Comparison of ENCODE assay signal across 8 cellular contexts in genomic region chr15:79380755-79381499, GRCh38. TPM values are rescaled to one million over a fixed set of nuclear protein-coding genes. Genes with fewer than 3 reads are reported as not detected.
DNase-seq lines count a peak whose midpoint lies in the region; ATAC-seq, FAIRE-seq and TF ChIP-seq lines count a peak whose summit lies in the region.

No MANE protein-coding gene starts in this region.

- H3K4me3 ChIP-seq in WI38 (ENCODE audit: low read depth, low read length), result no peak overlapping the region
- no peak overlapping the region for H3K4me3 ChIP-seq in mammary epithelial cell (replicated peaks in 1 of 3; ENCODE audit: insufficient read depth in 1 of 3, low read depth in 2 of 3, low read length in 3 of 3)
- H3K4me3 ChIP-seq in kidney (ENCODE audit: low read length in 2 of 2), result no peak overlapping the region

- no peaks in the 10 kb centered on the region for H3K9me3 ChIP-seq in mammary epithelial cell (replicated peaks; ENCODE audit: insufficient read depth, low read length)
- H3K9me3 ChIP-seq in kidney (ENCODE audit: control insufficient read depth in 1 of 2, low read length in 2 of 2), result no peaks in the 10 kb centered on the region

- BruUV-seq in mammary epithelial cell (replicated peaks; lab: Mats Ljungman, UMichigan), result no TSS peak

- no peak overlapping the region for H3K27ac ChIP-seq in mammary epithelial cell (ENCODE audit: insufficient read depth, low read depth, low read length)
- no peak overlapping the region for H3K27ac ChIP-seq in kidney (ENCODE audit: low read depth in 2 of 2, low read length in 2 of 2)

- DNase-seq in G401 (ENCODE audit: low spot score) (peak; percentile 90), NCI-H2107 treated with DMSO at 0.1 percent for 48 hours (lab: John Stamatoyannopoulos, UW; ENCODE audit: unreplicated experiment) (peak; percentile 32), mammary epithelial cell (peak; percentile 42), kidney (peak; percentile 84)
- peak; percentile 65 for DNase-seq in stimulated activated CD4-positive, alpha-beta T cell treated with anti-CD3 and anti-CD28 coated beads, Interleukin-1b, Interleukin-23, amount 100 ng/mL, for 48 hours

- CTCF ChIA-PET in mammary epithelial cell (lab: Charles Lee; ENCODE audit: low non-redundant PET), result interaction anchor here (0.5 to 2.2 kb wide), 5 partner anchors 11 to 497 kb away, joined by 3 to 24 read pairs (median 6); no protein-coding TSS in a partner anchor

- dilution Hi-C loops in mammary epithelial cell (cut with HindIII; ENCODE audit: low sequenced_read_pairs), result loop anchor here (5.0 kb wide), 1 partner anchor 39 kb away; no protein-coding TSS in a partner anchor

- H3K79me2 ChIP-seq in mammary epithelial cell (ENCODE audit: insufficient read depth, low read length), result no peaks in the 10 kb centered on the region

- ATAC-seq in HG02623 (IDR thresholded peaks at IDR 0.05; ENCODE audit: unreplicated experiment) (peak; percentile 48), GM21515 (IDR thresholded peaks at IDR 0.05; ENCODE audit: unreplicated experiment) (no peak)

- no peaks in the 10 kb centered on the region for H3K27me3 ChIP-seq in mammary epithelial cell (ENCODE audit: insufficient read depth, low read length)

- no peak overlapping the region for H3K4me2 ChIP-seq in mammary epithelial cell (ENCODE audit: insufficient read depth, low read depth, low read length)

- no peak for FAIRE-seq in kidney (lab: Jason Lieb, UNC)

- intact Hi-C loops in mammary epithelial cell (cut with micrococcal nuclease), result loop anchor here (1.0 kb wide), 4 partner anchors 215 to 792 kb away; no protein-coding TSS in a partner anchor
- intact Hi-C loops in kidney (cut with DNase I), result no loop called here

- TF ChIP-seq CTCF in WI38 (IDR thresholded peaks at IDR 0.05; ENCODE audit: low read depth, low read length) (peak; percentile 78), mammary epithelial cell (conservative IDR thresholded peaks at IDR 0.05 in 1 of 2, IDR thresholded peaks at IDR 0.05 in 1 of 2; ENCODE audit: extremely low read depth in 1 of 2, insufficient read depth in 1 of 2, low read depth in 1 of 2, low read length in 2 of 2) (peak; percentile 88 to 95), kidney (IDR thresholded peaks at IDR 0.05; ENCODE audit: borderline replicate concordance, extremely low read depth, insufficient read depth) (peak; percentile 92)

- in situ Hi-C loops in G401 (cut with HindIII; ENCODE audit: low sequenced_read_pairs), result no loop called here
- in situ Hi-C loops in mammary epithelial cell (cut with MboI; ENCODE audit: low sequenced_read_pairs in 2 of 2), result loop anchor here in 1 of 2 donors (10.0 kb wide), 1 partner anchor 214 kb away; no protein-coding TSS in a partner anchor

- H3K4me1 ChIP-seq in mammary epithelial cell (ENCODE audit: insufficient read depth, low read length) (no peaks in the 10 kb centered on the region), kidney (ENCODE audit: control insufficient read depth in 1 of 2, insufficient read depth in 1 of 2, low read depth in 1 of 2, low read length in 2 of 2) (no peaks in the 10 kb centered on the region)

- WGBS in mammary epithelial cell (ENCODE audit: low coverage, missing lambda C conversion rate), result 50% methylated on average over 4 of the region's 4 CpGs

- H3K36me3 ChIP-seq in mammary epithelial cell (ENCODE audit: insufficient read depth, low read length) (no peaks in the 10 kb centered on the region), kidney (ENCODE audit: control insufficient read depth in 1 of 2, insufficient read depth in 2 of 2, low read length in 2 of 2) (no peaks in the 10 kb centered on the region)

- no peak overlapping the region for H2AFZ ChIP-seq in mammary epithelial cell (ENCODE audit: low read depth, low read length)

- H3K9ac ChIP-seq in mammary epithelial cell (ENCODE audit: insufficient read depth, low read length) (no peak overlapping the region), kidney (ENCODE audit: low read length in 2 of 2) (no peak overlapping the region)

- H4K20me1 ChIP-seq in mammary epithelial cell (ENCODE audit: insufficient read depth, low read length), result no peaks in the 10 kb centered on the region

RNA-seq across cellular contexts. Expression of gene MINAR1, which starts 51.2 kb away (rescaled TPM):
- total RNA-seq in G401 (2014; rRNA removed; shearing (Covaris generic)), result 0.20 and 0.31 TPM in 2 replicates
- total RNA-seq in mammary epithelial cell, result under 1 TPM; 0.12 to 0.50 TPM
- 0.06 TPM for polyA plus RNA-seq in mammary epithelial cell
- not detected for polyA minus RNA-seq in mammary epithelial cell
- 0.47 TPM for total RNA-seq in kidney
- 0.15 TPM for polyA plus RNA-seq in kidney (ENCODE audit: insufficient read depth, low read depth, low replicate concordance)

Comparison
In these comparisons a context has a peak if more than half of its experiments do, and no peak if none do; other contexts are left out.
1. DNase-seq: peak in every context shown above with its lines; median percentile 90 in G401; 84 in kidney; 65 in stimulated activated CD4-positive, alpha-beta T cell treated with anti-CD3 and anti-CD28 coated beads, Interleukin-1b, Interleukin-23, amount 100 ng/mL, for 48 hours; 42 in mammary epithelial cell; 32 in NCI-H2107 treated with DMSO at 0.1 percent for 48 hours.